Comparison of ENCODE assay signal across 8 cellular contexts in genomic region chr1:82161651-82162238, GRCh38.
DNase-seq lines count a peak whose midpoint lies in the region; ATAC-seq, FAIRE-seq and TF ChIP-seq lines count a peak whose summit lies in the region.

No MANE protein-coding gene starts in this region.

- no CpG with 5 or more reads among the region's 10 CpGs for WGBS in neuronal stem cell (ENCODE audit: extremely low coverage in 2 of 2, insufficient read length in 2 of 2, insufficient replicate concordance in 1 of 2), 2 donors

- H2BK12ac ChIP-seq in neuronal stem cell (ENCODE audit: low read length): no peak overlapping the region

- peaks cover 2 to 21% of the 10 kb centered on the region in 2 donors for H3K4me1 ChIP-seq in neuronal stem cell (ENCODE audit: control insufficient read depth in 2 of 2, insufficient read depth in 1 of 2, low read depth in 1 of 2, low read length in 2 of 2)

- in situ Hi-C loops in astrocyte of the spinal cord (cut with HindIII; ENCODE audit: low sequenced_read_pairs): no loop called here

- H3K9ac ChIP-seq in neuronal stem cell (ENCODE audit: low read depth, low read length, poor library complexity): no peak overlapping the region

- no peak overlapping the region for H4K8ac ChIP-seq in neuronal stem cell (ENCODE audit: low read depth, low read length)

- no peak overlapping the region for H2BK120ac ChIP-seq in neuronal stem cell (ENCODE audit: low read depth, low read length)

- no peak overlapping the region for H2BK5ac ChIP-seq in neuronal stem cell (ENCODE audit: low read length)

- no peak for FAIRE-seq in frontal cortex (lab: Jason Lieb, UNC)

- H3K9me3 ChIP-seq in neuronal stem cell (replicated peaks in 1 of 2; ENCODE audit: control insufficient read depth in 2 of 2, insufficient read depth in 1 of 2, low read depth in 1 of 2, low read length in 2 of 2): no peaks in the 10 kb centered on the region

- H3K27me3 ChIP-seq in neuronal stem cell (ENCODE audit: control insufficient read depth in 3 of 3, insufficient read depth in 3 of 3, low read depth in 1 of 3, low read length in 3 of 3): no peaks in the 10 kb centered on the region

- no peak overlapping the region for H3K4me2 ChIP-seq in neuronal stem cell (ENCODE audit: insufficient read depth, low read length, poor library complexity, severe bottlenecking)

- no peak overlapping the region for H3K23ac ChIP-seq in neuronal stem cell (ENCODE audit: low read depth, low read length, poor library complexity)

- H4K91ac ChIP-seq in neuronal stem cell (ENCODE audit: low read depth, low read length, poor library complexity): no peak overlapping the region

- H3K27ac ChIP-seq in neuronal stem cell (replicated peaks; ENCODE audit: low read length): no peak overlapping the region

- DNase-seq in M059J (ENCODE audit: low read depth): peak; percentile 39
- peak; percentile 42 for DNase-seq in astrocyte of the spinal cord (ENCODE audit: low read depth, low spot score)
- no peak for DNase-seq in neuronal stem cell (ENCODE audit: low spot score)
- no peak for DNase-seq in occipital lobe (lab: John Stamatoyannopoulos, UW)
- DNase-seq in frontal cortex (ENCODE audit: low spot score in 2 of 2): no peak
- no peak for DNase-seq in middle frontal gyrus (ENCODE audit: extremely low spot score, low spot score)

- H3K14ac ChIP-seq in neuronal stem cell (ENCODE audit: low read length): no peak overlapping the region

- H2BK15ac ChIP-seq in neuronal stem cell (ENCODE audit: low read length): no peak overlapping the region

- H3K36me3 ChIP-seq in neuronal stem cell (replicated peaks in 1 of 2; ENCODE audit: control insufficient read depth in 2 of 2, insufficient read depth in 2 of 2, low read length in 2 of 2): no peaks in the 10 kb centered on the region

- no peaks in the 10 kb centered on the region for H3K79me1 ChIP-seq in neuronal stem cell (ENCODE audit: low read depth, low read length)

- H2AFZ ChIP-seq in neuronal stem cell (ENCODE audit: low read length): peak overlapping the region; percentile 71

- H3K4ac ChIP-seq in neuronal stem cell (ENCODE audit: low read length): no peak overlapping the region

- ATAC-seq in GM18499 (IDR thresholded peaks at IDR 0.05; ENCODE audit: insufficient read depth, unreplicated experiment): peak; percentile 57
- ATAC-seq in HG03108 (IDR thresholded peaks at IDR 0.05; ENCODE audit: unreplicated experiment): no peak

- H3K4me3 ChIP-seq in astrocyte of the spinal cord (ENCODE audit: low read depth, low read length) (peak overlapping the region; percentile 19), neuronal stem cell (ENCODE audit: low read length in 2 of 2) (no peak overlapping the region)

- TF ChIP-seq CTCF in astrocyte of the spinal cord (IDR thresholded peaks at IDR 0.05; ENCODE audit: low read depth, low read length): no peak

- H2AK5ac ChIP-seq in neuronal stem cell (ENCODE audit: low read depth, low read length): no peak overlapping the region

- no peak overlapping the region for H3K18ac ChIP-seq in neuronal stem cell (ENCODE audit: low read length)

Comparison
In these comparisons a context has a peak if more than half of its experiments do, and no peak if none do; other contexts are left out.
1. DNase-seq: peak in M059J (single experiment) and astrocyte of the spinal cord (single experiment); none in neuronal stem cell (single experiment), occipital lobe (single experiment), frontal cortex (0 of 2) and middle frontal gyrus (single experiment).